ENCODE assay signal across 14 cellular contexts in genomic region chr10:59012839-59013238, GRCh38.
"Had no signal": no experiment of that assay in that cellular context is flagged by ENCODE, and none has a peak within 500 bp of the region (broad histone marks: within the 10 kb centered on the region; RNA-seq: fewer than 3 reads in every experiment).

No MANE protein-coding gene starts in this region.

- H3K27ac ChIP-seq: cardiac muscle cell, colonic mucosa, foreskin keratinocyte, left ventricle myocardium inferior had no signal

- H3K36me3 ChIP-seq: cardiac muscle cell, colonic mucosa, left ventricle myocardium inferior had no signal

- DNase-seq: activated CD4-positive, alpha-beta T cell treated with anti-CD3 and anti-CD28 coated beads, Interleukin-2, amount 50 U/mL, for 1 hour; activated naive CD4-positive, alpha-beta T cell treated with anti-CD3 and anti-CD28 coated beads for 36 hours; activated T-cell treated with anti-CD3 and anti-CD28 coated beads for 4 hours; colonic mucosa; effector CD4-positive, alpha-beta T cell; foreskin keratinocyte; head of caudate nucleus; left ventricle myocardium inferior; mesenchymal stem cell; nephron progenitor cell; stimulated activated CD4-positive, alpha-beta T cell treated with anti-CD3 and anti-CD28 coated beads, Interleukin-4, amount 100 ng/mL, for 24 hours; stimulated activated naive CD8-positive, alpha-beta T cell treated with anti-CD3 and anti-CD28 coated beads, Interleukin-15, amount 100 ng/mL, for 72 hours had no signal

- H3K4me3 ChIP-seq: cardiac muscle cell, colonic mucosa, left ventricle myocardium inferior had no signal

- H3K27me3 ChIP-seq: cardiac muscle cell, colonic mucosa, foreskin keratinocyte had no signal

- H3K4me1 ChIP-seq: colonic mucosa, foreskin keratinocyte, left ventricle myocardium inferior had no signal

- ATAC-seq: activated T-helper 17 cell treated with anti-CD3 and anti-CD28 coated beads, Interleukin-2, amount 50 U/mL, for 72 hours; foreskin keratinocyte; stimulated activated naive CD8-positive, alpha-beta T cell treated with anti-CD3 and anti-CD28 coated beads, Interleukin-15, amount 100 ng/mL, for 72 hours had no signal

- H3K9me3 ChIP-seq: colonic mucosa, left ventricle myocardium inferior had no signal
